Comparison of ENCODE assay signal across 13 cellular contexts in genomic region chr22:20031732-20032406, GRCh38. TPM values are rescaled to one million over a fixed set of nuclear protein-coding genes. Genes with fewer than 3 reads are reported as not detected.
DNase-seq lines count a peak whose midpoint lies in the region; ATAC-seq and TF ChIP-seq lines count a peak whose summit lies in the region.
"Had no signal": no experiment of that assay in that cellular context is flagged by ENCODE, and none has a peak within 500 bp of the region (broad histone marks: within the 10 kb centered on the region; RNA-seq: fewer than 3 reads in every experiment).

No MANE protein-coding gene starts in this region.

- intact Hi-C loops in left ventricle myocardium inferior (cut with micrococcal nuclease) (no loop called here), right cardiac atrium (cut with DNase I) (no loop called here), colonic mucosa (cut with DNase I) (no loop called here), thyroid gland (cut with DNase I) (no loop called here)

- peak overlapping the region in 1 of 2 donors; percentile 12 for H3K9ac ChIP-seq in colonic mucosa (ENCODE audit: low read depth in 2 of 2, low read length in 2 of 2)

- TF ChIP-seq POLR2A in thyroid gland (IDR thresholded peaks at IDR 0.05) = no peak

- H3K9me3 ChIP-seq in left ventricle myocardium inferior (replicated peaks) (no peaks in the 10 kb centered on the region), right cardiac atrium (ENCODE audit: control insufficient read depth, low read length) (no peaks in the 10 kb centered on the region), colonic mucosa (no peaks in the 10 kb centered on the region), thyroid gland (no peaks in the 10 kb centered on the region)

- H3K4me3 ChIP-seq in left ventricle myocardium inferior (no peak overlapping the region), right cardiac atrium (ENCODE audit: low read length) (no peak overlapping the region), colonic mucosa (no peak overlapping the region), thyroid gland (replicated peaks in 1 of 3) (no peak overlapping the region)
- H3K4me3 ChIP-seq: SK-N-MC had no signal

- DNase-seq in left ventricle myocardium inferior = no peak
- DNase-seq in right cardiac atrium = no peak
- peak; percentile 27 for DNase-seq in T follicular helper cell (ENCODE audit: low read depth)
- DNase-seq in colonic mucosa = peak; percentile 78
- no peak for DNase-seq in thyroid gland
- DNase-seq in SW 1271 (lab: John Stamatoyannopoulos, UW) = no peak
- DNase-seq: cerebellar nuclear complex, GF-D8, HCEC 1CT, NCI-H526 treated with DMSO at 0.1 percent for 48 hours had no signal

- ATAC-seq in right cardiac atrium (no peak), GM21515 (IDR thresholded peaks at IDR 0.05; ENCODE audit: unreplicated experiment) (no peak), GM18519 (IDR thresholded peaks at IDR 0.05; ENCODE audit: low FRiP score, unreplicated experiment) (no peak)

- no peaks in the 10 kb centered on the region for H3K27me3 ChIP-seq in left ventricle myocardium inferior (ENCODE audit: low read depth)
- H3K27me3 ChIP-seq in right cardiac atrium (ENCODE audit: control insufficient read depth, insufficient read depth) = no peaks in the 10 kb centered on the region
- H3K27me3 ChIP-seq in colonic mucosa = no peaks in the 10 kb centered on the region
- no peaks in the 10 kb centered on the region for H3K27me3 ChIP-seq in thyroid gland

- H3K4me1 ChIP-seq in left ventricle myocardium inferior = peaks cover 95% of the 10 kb centered on the region
- H3K4me1 ChIP-seq in right cardiac atrium (ENCODE audit: control insufficient read depth, insufficient read depth, low read length) = peaks cover 29% of the 10 kb centered on the region
- H3K4me1 ChIP-seq in colonic mucosa = peaks cover 7% of the 10 kb centered on the region
- H3K4me1 ChIP-seq in thyroid gland = peaks cover 25 to 41% of the 10 kb centered on the region in 2 donors

- no peak for TF ChIP-seq CTCF in left ventricle myocardium inferior (IDR thresholded peaks at IDR 0.05; ENCODE audit: borderline replicate concordance)
- no peak for TF ChIP-seq CTCF in colonic mucosa (IDR thresholded peaks at IDR 0.05)
- no peak for TF ChIP-seq CTCF in thyroid gland (IDR thresholded peaks at IDR 0.05)

- 87% methylated on average over 16 of the region's 16 CpGs for WGBS in right cardiac atrium
- 80 to 92% methylated on average over 1 to 13 of the region's 16 CpGs for WGBS in thyroid gland, 2 donors

- H3K27ac ChIP-seq in left ventricle myocardium inferior (replicated peaks) (peak overlapping the region; percentile 85), right cardiac atrium (ENCODE audit: low read length) (no peak overlapping the region), colonic mucosa (no peak overlapping the region), thyroid gland (peak overlapping the region in 2 of 3 donors; percentile 67 to 75)
- H3K27ac ChIP-seq: SK-N-MC had no signal

- H3K36me3 ChIP-seq in left ventricle myocardium inferior (peaks cover 17% of the 10 kb centered on the region), colonic mucosa (no peaks in the 10 kb centered on the region), thyroid gland (peaks cover 2 to 5% of the 10 kb centered on the region in 2 donors)

RNA-seq across cellular contexts. Expression of gene TANGO2, which starts 11.0 kb away (rescaled TPM):
- total RNA-seq in left ventricle myocardium inferior = 71.7 TPM
- total RNA-seq in right cardiac atrium = 10 to 100 TPM; 61.1 to 70.4 (median 67.3) TPM
- 64.9 TPM for polyA plus RNA-seq in right cardiac atrium
- 10 to 100 TPM; 22.1 to 34.1 TPM for total RNA-seq in colonic mucosa
- total RNA-seq in thyroid gland = 10 to 100 TPM; 50.3 to 82.7 (median 65.2) TPM

RNA-seq across cellular contexts. Expression of gene ARVCF, which starts 15.2 kb away (rescaled TPM):
- total RNA-seq in left ventricle myocardium inferior = 25.4 TPM
- 10 to 100 TPM; 11.1 to 27.4 (median 18.4) TPM for total RNA-seq in right cardiac atrium
- polyA plus RNA-seq in right cardiac atrium = 21.7 TPM
- total RNA-seq in colonic mucosa = 10 to 100 TPM; 11.7 to 18.5 TPM
- 100 to 1,000 TPM in 3 of 4 donors, 10 to 100 TPM in 1; 34.5 to 123 (median 111) TPM for total RNA-seq in thyroid gland

RNA-seq across cellular contexts. Expression of gene DGCR8, which starts 48.2 kb away (rescaled TPM):
- 16.8 TPM for total RNA-seq in left ventricle myocardium inferior
- total RNA-seq in right cardiac atrium = 10 to 100 TPM; 15.5 to 18.6 (median 17.0) TPM
- polyA plus RNA-seq in right cardiac atrium = 11.2 TPM
- total RNA-seq in colonic mucosa = 10 to 100 TPM; 21.1 to 52.7 TPM
- total RNA-seq in thyroid gland = 10 to 100 TPM; 28.9 to 48.8 (median 31.5) TPM

Comparison
In these comparisons a context has a peak if more than half of its experiments do, and no peak if none do; other contexts are left out.
1. H3K27ac ChIP-seq: peak in left ventricle myocardium inferior (single experiment) and thyroid gland (2 of 3); none in right cardiac atrium (single experiment) and colonic mucosa (single experiment).
2. DNase-seq: peak in T follicular helper cell (single experiment) and colonic mucosa (single experiment); none in left ventricle myocardium inferior (single experiment), right cardiac atrium (0 of 3), thyroid gland (0 of 2) and SW 1271 (0 of 2).